8 cellular contexts compared by ENCODE assay signal in genomic region chr15:84982301-84982920, GRCh38. TPM values are rescaled to one million over a fixed set of nuclear protein-coding genes. Genes with fewer than 3 reads are reported as not detected.
DNase-seq lines count a peak whose midpoint lies in the region; ATAC-seq and TF ChIP-seq lines count a peak whose summit lies in the region.

No MANE protein-coding gene starts in this region.

- H3K27me3 Mint-ChIP-seq in activated T-cell treated with anti-CD3 and anti-CD28 coated beads, Interleukin-2, amount 50 U/mL, for 4 hours (ENCODE audit: low read depth), result no peaks in the 10 kb centered on the region

- no peak for ATAC-seq in activated T-cell treated with anti-CD3 and anti-CD28 coated beads, Interleukin-2, amount 50 U/mL, for 4 hours
- ATAC-seq in thoracic aorta (ENCODE audit: insufficient number of reproducible peaks, low FRiP score, low read depth), result no peak

- H3F3A ChIP-seq in Loucy (ENCODE audit: low read depth), result peaks cover 7% of the 10 kb centered on the region; the same call in 1 of the 2 replicates

- TF ChIP-seq CTCF in Loucy (conservative IDR thresholded peaks at IDR 0.05; ENCODE audit: low read length), result no peak
- no peak for TF ChIP-seq CTCF in thoracic aorta (IDR thresholded peaks at IDR 0.05)

- H3K4me2 ChIP-seq in Loucy (ENCODE audit: low read depth, low read length, poor library complexity, severe bottlenecking), result peak overlapping the region; percentile 81
- no peak overlapping the region for H3K4me2 ChIP-seq in Karpas-422 (ENCODE audit: low read depth, low read length, poor library complexity, severe bottlenecking)

- H3K9ac ChIP-seq in Loucy (ENCODE audit: low read depth, low read length, poor library complexity, severe bottlenecking), result peak overlapping the region; percentile 35
- no peak overlapping the region for H3K9ac ChIP-seq in Karpas-422 (ENCODE audit: low read length)

- no peaks in the 10 kb centered on the region for H3K9me3 Mint-ChIP-seq in activated T-cell treated with anti-CD3 and anti-CD28 coated beads, Interleukin-2, amount 50 U/mL, for 4 hours

- peaks cover 52% of the 10 kb centered on the region for H3K4me1 Mint-ChIP-seq in activated T-cell treated with anti-CD3 and anti-CD28 coated beads, Interleukin-2, amount 50 U/mL, for 4 hours (ENCODE audit: low read depth)

- H3K36me3 Mint-ChIP-seq in activated T-cell treated with anti-CD3 and anti-CD28 coated beads, Interleukin-2, amount 50 U/mL, for 4 hours (ENCODE audit: insufficient read depth), result no peaks in the 10 kb centered on the region

- H3K9me2 ChIP-seq in Loucy (replicated peaks; ENCODE audit: low read depth, low read length) (no peaks in the 10 kb centered on the region), Karpas-422 (replicated peaks; ENCODE audit: insufficient read depth, low read length) (no peaks in the 10 kb centered on the region)

- peak overlapping the region; percentile 81 to 90 for H3K27ac ChIP-seq in thoracic aorta
- H3K27ac ChIP-seq in Karpas-422 (ENCODE audit: low read length), result no peak overlapping the region

- H3K4me3 ChIP-seq in Loucy (ENCODE audit: low read length, poor library complexity, severe bottlenecking), result peak overlapping the region; percentile 79
- peak overlapping the region; percentile 93 for H3K4me3 ChIP-seq in neuron (ENCODE audit: low read length)
- H3K4me3 ChIP-seq in thoracic aorta, result peak overlapping the region; percentile 91
- H3K4me3 ChIP-seq in Karpas-422 (ENCODE audit: low read length), result no peak overlapping the region

- no peaks in the 10 kb centered on the region for H3K36me3 ChIP-seq in Loucy (ENCODE audit: insufficient read depth, low read length)
- H3K36me3 ChIP-seq in neuron (ENCODE audit: insufficient read depth, low read length), result no peaks in the 10 kb centered on the region
- no peaks in the 10 kb centered on the region for H3K36me3 ChIP-seq in thoracic aorta
- H3K36me3 ChIP-seq in Karpas-422 (ENCODE audit: insufficient read depth, low read length), result no peaks in the 10 kb centered on the region

- H3K79me2 ChIP-seq in Loucy (ENCODE audit: insufficient read depth, low read length), result peaks cover 56% of the 10 kb centered on the region
- no peaks in the 10 kb centered on the region for H3K79me2 ChIP-seq in Karpas-422 (ENCODE audit: low read length)

- peak overlapping the region; percentile 96 for H3K4me3 Mint-ChIP-seq in activated T-cell treated with anti-CD3 and anti-CD28 coated beads, Interleukin-2, amount 50 U/mL, for 4 hours

- H3K27me3 ChIP-seq in Loucy (ENCODE audit: insufficient read depth, low read length, poor library complexity, severe bottlenecking) (no peaks in the 10 kb centered on the region), neuron (ENCODE audit: insufficient read depth, low read length) (peaks cover 18% of the 10 kb centered on the region), thoracic aorta (replicated peaks; ENCODE audit: insufficient read depth) (no peaks in the 10 kb centered on the region), Karpas-422 (ENCODE audit: low read length) (no peaks in the 10 kb centered on the region)

- no peaks in the 10 kb centered on the region for H3K9me3 ChIP-seq in Loucy (ENCODE audit: insufficient read depth, low read depth, low read length)
- H3K9me3 ChIP-seq in neuron (ENCODE audit: low read length), result no peaks in the 10 kb centered on the region
- no peaks in the 10 kb centered on the region for H3K9me3 ChIP-seq in thoracic aorta
- H3K9me3 ChIP-seq in Karpas-422 (ENCODE audit: low read length), result no peaks in the 10 kb centered on the region

- peaks cover 19% of the 10 kb centered on the region for H4K20me1 ChIP-seq in Loucy (ENCODE audit: insufficient read depth, low read length, poor library complexity, severe bottlenecking)
- peaks cover 6% of the 10 kb centered on the region; the same call in 1 of the 2 replicates for H4K20me1 ChIP-seq in Karpas-422 (ENCODE audit: insufficient read depth, low read depth, low read length)

- DNase-seq in EH (ENCODE audit: low read depth) (peak; percentile 45), fibroblast of peridontal ligament (ENCODE audit: extremely low read depth) (peak; percentile 43), thoracic aorta (ENCODE audit: low spot score) (no peak), Karpas-422 (no peak), NCI-H146 (lab: John Stamatoyannopoulos, UW) (no peak)
- DNase-seq in activated T-cell treated with anti-CD3 and anti-CD28 coated beads, Interleukin-2, amount 50 U/mL, for 4 hours, result peak; percentile 36

- H3K4me1 ChIP-seq in Loucy (ENCODE audit: insufficient read depth, low read length, poor library complexity, severe bottlenecking) (peaks cover 43% of the 10 kb centered on the region), neuron (ENCODE audit: insufficient read depth, low read length) (peaks cover 5% of the 10 kb centered on the region), thoracic aorta (ENCODE audit: control insufficient read depth in 1 of 2, low read depth in 2 of 2) (peaks cover 11 to 23% of the 10 kb centered on the region in 2 donors), Karpas-422 (ENCODE audit: low read length) (peaks cover 12% of the 10 kb centered on the region)

- no peak overlapping the region for H2AFZ ChIP-seq in Loucy (ENCODE audit: low read length)
- peak overlapping the region; percentile 89 for H2AFZ ChIP-seq in neuron (ENCODE audit: low read depth, low read length)
- H2AFZ ChIP-seq in Karpas-422 (ENCODE audit: low read length), result no peak overlapping the region

RNA-seq across cellular contexts. Expression of gene PDE8A, which starts 0.8 kb away (rescaled TPM):
- 10 to 100 TPM; 16.9 to 17.9 (median 17.8) TPM for total RNA-seq in activated T-cell treated with anti-CD3 and anti-CD28 coated beads, Interleukin-2, amount 50 U/mL, for 4 hours
- total RNA-seq in thoracic aorta, result 10 to 100 TPM; 35.1 to 43.7 TPM
- 3.4 and 7.2 TPM in 2 replicates for total RNA-seq in Karpas-422 (2014; rRNA removed; shearing (Covaris generic); ENCODE audit: low replicate concordance)

Comparison
In these comparisons a context has a peak if more than half of its experiments do, and no peak if none do; other contexts are left out.
1. DNase-seq: peak in EH (single experiment), activated T-cell treated with anti-CD3 and anti-CD28 coated beads, Interleukin-2, amount 50 U/mL, for 4 hours (single experiment) and fibroblast of peridontal ligament (single experiment); none in thoracic aorta (single experiment), Karpas-422 (single experiment) and NCI-H146 (single experiment).